8 cellular contexts compared by ENCODE assay signal in genomic region chr19:38263696-38264485, GRCh38. TPM values are rescaled to one million over a fixed set of nuclear protein-coding genes. Genes with fewer than 3 reads are reported as not detected.
DNase-seq lines count a peak whose midpoint lies in the region; ATAC-seq and TF ChIP-seq lines count a peak whose summit lies in the region.

No MANE protein-coding gene starts in this region.

- H2BK120ac ChIP-seq in H9 (ENCODE audit: low read depth, low read length, poor library complexity, severe bottlenecking) = no peak overlapping the region

- peak overlapping the region; percentile 78 to 96 for H3K4me3 Mint-ChIP-seq in H9
- peak overlapping the region; percentile 85 for H3K4me3 Mint-ChIP-seq in neural progenitor cell

- peaks cover 47 to 51% of the 10 kb centered on the region in 2 experiments for H3K4me1 Mint-ChIP-seq in H9
- H3K4me1 Mint-ChIP-seq in neural progenitor cell = peaks cover 29% of the 10 kb centered on the region

- ATAC-seq in GM18907 (IDR thresholded peaks at IDR 0.05; ENCODE audit: unreplicated experiment) = no peak

- H3K9ac ChIP-seq in BLaER1 (peak overlapping the region; percentile 80), H9 (ENCODE audit: extremely low read depth, insufficient read length, low read length) (no peak overlapping the region), fibroblast of lung (ENCODE audit: insufficient read depth, low read length) (no peak overlapping the region), neural progenitor cell (no peak overlapping the region)

- no peak overlapping the region for H2BK5ac ChIP-seq in H9 (ENCODE audit: insufficient read length, low read length)

- H4K20me1 ChIP-seq in BLaER1 (peaks cover 36% of the 10 kb centered on the region), H9 (ENCODE audit: control insufficient read depth, insufficient read depth, insufficient read length) (no peaks in the 10 kb centered on the region), fibroblast of lung (ENCODE audit: control insufficient read depth, extremely low read depth, insufficient read depth, low read length) (no peaks in the 10 kb centered on the region), neural progenitor cell (ENCODE audit: low read depth) (peaks cover 10% of the 10 kb centered on the region)

- H3K23ac ChIP-seq in H9 (ENCODE audit: insufficient read length, low read depth, low read length) = no peak overlapping the region

- WGBS in H9 (ENCODE audit: extremely low coverage, insufficient read length, low lambda C conversion rate) = no CpG with 5 or more reads among the region's 33 CpGs

- peak overlapping the region; percentile 51 for H3K14ac ChIP-seq in H9 (ENCODE audit: insufficient read depth, low read length)

- no peak overlapping the region for H2BK20ac ChIP-seq in H9 (ENCODE audit: low read depth, low read length, poor library complexity, severe bottlenecking)

- peak overlapping the region; percentile 71 for H3K4me3 ChIP-seq in BLaER1
- H3K4me3 ChIP-seq in fibroblast of lung (replicated peaks in 1 of 4; ENCODE audit: control extremely low read depth in 1 of 4, insufficient read depth in 1 of 4, low read depth in 3 of 4, low read length in 4 of 4) = peak overlapping the region in 2 of 4 experiments; percentile 26 to 46
- peak overlapping the region; percentile 66 for H3K4me3 ChIP-seq in neural progenitor cell

- H3K4me1 ChIP-seq in BLaER1 (peaks cover 52% of the 10 kb centered on the region), H9 (ENCODE audit: insufficient read depth, low read length) (peaks cover 12% of the 10 kb centered on the region; the same call in 1 of the 2 replicates), fibroblast of lung (ENCODE audit: control insufficient read depth, extremely low read depth, insufficient read depth, low read length) (peaks cover 8% of the 10 kb centered on the region), neural progenitor cell (peaks cover 25% of the 10 kb centered on the region)

- 0 out of 2 replicates have a peak overlapping the region, but pooled peaks have one; percentile 41 for H2BK15ac ChIP-seq in H9 (ENCODE audit: low read depth, low read length)

- H3K4me2 ChIP-seq in BLaER1 (peak overlapping the region; percentile 95), H9 (ENCODE audit: insufficient read depth, insufficient read length, low read length) (peak overlapping the region; percentile 95), fibroblast of lung (ENCODE audit: extremely low read depth, insufficient read depth, low read length) (peak overlapping the region; percentile 90), neural progenitor cell (peak overlapping the region; percentile 78)

- no peak overlapping the region for H4K91ac ChIP-seq in H9 (ENCODE audit: insufficient read length, low read depth, low read length)

- H2BK12ac ChIP-seq in H9 (ENCODE audit: insufficient read length, low read depth, low read length) = no peak overlapping the region

- H3K27ac ChIP-seq in BLaER1 (peak overlapping the region; percentile 90), H9 (ENCODE audit: insufficient read length, low read depth, low read length) (peak overlapping the region; percentile 15), fibroblast of lung (ENCODE audit: insufficient read depth, low read length) (no peak overlapping the region), neural progenitor cell (no peak overlapping the region), substantia nigra (ENCODE audit: low read depth, low read length, poor library complexity, severe bottlenecking) (peak overlapping the region; percentile 74)

- H3K23me2 ChIP-seq in H9 (ENCODE audit: insufficient read length, low read depth, low read length, poor library complexity, severe bottlenecking) = peaks cover 11% of the 10 kb centered on the region

- DNase-seq in H9 = peak; percentile 97
- peak; percentile 98 for DNase-seq in NCI-H69 (lab: John Stamatoyannopoulos, UW)
- peak; percentile 74 for DNase-seq in activated T-cell treated with anti-CD3 and anti-CD28 coated beads for 4 hours
- peak in 1 of 2 donors; percentile 69 for DNase-seq in fibroblast of lung (ENCODE audit: low read depth in 2 of 2)
- DNase-seq in neural progenitor cell (ENCODE audit: low spot score) = no peak
- peak in 7 of 49 donors; percentile 15 to 84 (median 32) for DNase-seq in substantia nigra (lab: John Stamatoyannopoulos, UW)

- no peak overlapping the region for H3K56ac ChIP-seq in H9 (ENCODE audit: insufficient read length, low read depth, low read length)

- H3K79me2 ChIP-seq in H9 (ENCODE audit: insufficient read depth, low read length) = peaks cover 29% of the 10 kb centered on the region; the same call in 1 of the 2 replicates
- no peaks in the 10 kb centered on the region for H3K79me2 ChIP-seq in fibroblast of lung (ENCODE audit: control insufficient read depth, insufficient read depth, low read length)
- peaks cover 42% of the 10 kb centered on the region for H3K79me2 ChIP-seq in neural progenitor cell (ENCODE audit: low read depth)

- H3K36me3 ChIP-seq in BLaER1 = no peaks in the 10 kb centered on the region
- no peaks in the 10 kb centered on the region for H3K36me3 ChIP-seq in fibroblast of lung (ENCODE audit: control insufficient read depth, insufficient read depth, low read length)
- no peaks in the 10 kb centered on the region for H3K36me3 ChIP-seq in neural progenitor cell

- peaks cover 27% of the 10 kb centered on the region for H3F3A ChIP-seq in neural progenitor cell (ENCODE audit: low read depth)

- H3K9me3 ChIP-seq in BLaER1 = no peaks in the 10 kb centered on the region
- no peaks in the 10 kb centered on the region for H3K9me3 ChIP-seq in H9 (ENCODE audit: control insufficient read depth, low read depth, low read length)
- H3K9me3 ChIP-seq in fibroblast of lung (ENCODE audit: control insufficient read depth, insufficient read depth, low read depth, low read length) = no peaks in the 10 kb centered on the region
- no peaks in the 10 kb centered on the region for H3K9me3 ChIP-seq in neural progenitor cell (ENCODE audit: low read depth)

- no peak overlapping the region for H2AK5ac ChIP-seq in H9 (ENCODE audit: insufficient read length, low read length)

- H3K36me3 Mint-ChIP-seq in H9 (ENCODE audit: insufficient read depth in 1 of 3, low read depth in 3 of 3) = peaks cover 0 to 11% (median 2%) of the 10 kb centered on the region in 3 experiments; a peak in 3 of 7 replicates
- H3K36me3 Mint-ChIP-seq in neural progenitor cell = no peaks in the 10 kb centered on the region

- H3K79me1 ChIP-seq in H9 (ENCODE audit: insufficient read depth, low read depth, low read length, poor library complexity, severe bottlenecking) = peaks cover 6% of the 10 kb centered on the region

- TF ChIP-seq CTCF in H9 (conservative IDR thresholded peaks at IDR 0.05) = no peak
- TF ChIP-seq CTCF in fibroblast of lung (conservative IDR thresholded peaks at IDR 0.05 in 1 of 2, IDR thresholded peaks at IDR 0.05 in 1 of 2; ENCODE audit: low read depth in 1 of 2, low read length in 2 of 2) = no peak
- no peak for TF ChIP-seq CTCF in neural progenitor cell (IDR thresholded peaks at IDR 0.05)

- no peak overlapping the region for H3K4ac ChIP-seq in H9 (ENCODE audit: low read depth, low read length)

- H3T11ph ChIP-seq in H9 (ENCODE audit: low read length) = no peak overlapping the region

- H3K27me3 Mint-ChIP-seq in H9 (ENCODE audit: low read depth) (no peaks in the 10 kb centered on the region), neural progenitor cell (ENCODE audit: insufficient read depth, low read depth) (peaks cover 17% of the 10 kb centered on the region)

- H3K27ac Mint-ChIP-seq in H9 (peak overlapping the region; percentile 61 to 99 (median 98)), neural progenitor cell (no peak overlapping the region)

- no peaks in the 10 kb centered on the region for H3K27me3 ChIP-seq in BLaER1
- H3K27me3 ChIP-seq in H9 (ENCODE audit: insufficient read depth, low read length) = no peaks in the 10 kb centered on the region
- H3K27me3 ChIP-seq in fibroblast of lung (ENCODE audit: control insufficient read depth, insufficient read depth, low read length) = no peaks in the 10 kb centered on the region
- no peaks in the 10 kb centered on the region for H3K27me3 ChIP-seq in neural progenitor cell

- H4K8ac ChIP-seq in H9 (replicated peaks; ENCODE audit: insufficient read length, low read depth, low read length) = no peak overlapping the region

- H4K5ac ChIP-seq in H9 (ENCODE audit: insufficient read length, low read depth, low read length) = no peak overlapping the region

- H3K9me3 Mint-ChIP-seq in H9 (no peaks in the 10 kb centered on the region; a peak in 2 of 5 replicates), neural progenitor cell (no peaks in the 10 kb centered on the region)

- H2AFZ ChIP-seq in H9 (ENCODE audit: low read length) = no peak overlapping the region
- peak overlapping the region; percentile 30 for H2AFZ ChIP-seq in fibroblast of lung (ENCODE audit: low read length)
- H2AFZ ChIP-seq in neural progenitor cell (replicated peaks) = peak overlapping the region; percentile 84

- peak overlapping the region; percentile 31 for H3K18ac ChIP-seq in H9 (ENCODE audit: insufficient read length, low read depth, low read length)

RNA-seq across cellular contexts. Expression of gene SPINT2, which starts 0.5 kb away (rescaled TPM):
- total RNA-seq in H9 (2021) = 283 and 287 TPM in 2 replicates
- total RNA-seq in fibroblast of lung = 4.5 and 8.7 TPM in 2 replicates
- polyA plus RNA-seq in fibroblast of lung = 2.1 and 4.6 TPM in 2 replicates
- polyA plus RNA-seq in fibroblast of lung (2012) = 2.1 and 7.6 TPM in 2 replicates
- 1.6 and 24.3 TPM in 2 replicates for polyA minus RNA-seq in fibroblast of lung (ENCODE audit: low replicate concordance)
- total RNA-seq in neural progenitor cell (ENCODE audit: low replicate concordance) = 71.0 and 177 TPM in 2 replicates

RNA-seq across cellular contexts. Expression of gene PPP1R14A, which starts 7.7 kb away (rescaled TPM):
- total RNA-seq in H9 (2021) (18.3 and 19.6 TPM in 2 replicates), fibroblast of lung (2.1 and 7.1 TPM in 2 replicates), neural progenitor cell (ENCODE audit: low replicate concordance) (2.0 and 4.2 TPM in 2 replicates)
- 2.2 and 146 TPM in 2 replicates for polyA plus RNA-seq in fibroblast of lung
- 7.5 and 373 TPM in 2 replicates for polyA plus RNA-seq in fibroblast of lung (2012)
- 0.52 and 15.9 TPM in 2 replicates for polyA minus RNA-seq in fibroblast of lung (ENCODE audit: low replicate concordance)

RNA-seq across cellular contexts. Expression of gene DPF1, which starts 39.9 kb away (rescaled TPM):
- 12.0 and 13.1 TPM in 2 replicates for total RNA-seq in H9 (2021)
- total RNA-seq in fibroblast of lung = 0.50 and 0.51 TPM in 2 replicates
- 1.6 and 5.2 TPM in 2 replicates for polyA plus RNA-seq in fibroblast of lung
- 1.6 and 5.0 TPM in 2 replicates for polyA plus RNA-seq in fibroblast of lung (2012)
- polyA minus RNA-seq in fibroblast of lung (ENCODE audit: low replicate concordance) = 3.0 and 9.4 TPM in 2 replicates
- 3.4 and 6.5 TPM in 2 replicates for total RNA-seq in neural progenitor cell (ENCODE audit: low replicate concordance)

RNA-seq across cellular contexts. Expression of gene C19orf33, which starts 40.2 kb away (rescaled TPM):
- total RNA-seq in H9 (2021) = 1.2 TPM in 1 of 2 replicates, not detected in the other
- total RNA-seq in fibroblast of lung = not detected in 2 replicates
- not detected in 2 replicates for polyA plus RNA-seq in fibroblast of lung
- 0.37 TPM in 1 of 2 replicates, not detected in the other for polyA plus RNA-seq in fibroblast of lung (2012)
- not detected in 2 replicates for polyA minus RNA-seq in fibroblast of lung (ENCODE audit: low replicate concordance)
- not detected in 2 replicates for total RNA-seq in neural progenitor cell (ENCODE audit: low replicate concordance)

RNA-seq across cellular contexts. Expression of gene YIF1B, which starts 51.9 kb away (rescaled TPM):
- 73.2 and 77.4 TPM in 2 replicates for total RNA-seq in H9 (2021)
- 32.6 and 73.3 TPM in 2 replicates for total RNA-seq in fibroblast of lung
- 67.2 and 96.5 TPM in 2 replicates for polyA plus RNA-seq in fibroblast of lung
- polyA plus RNA-seq in fibroblast of lung (2012) = 96.8 and 126 TPM in 2 replicates
- 133 and 206 TPM in 2 replicates for polyA minus RNA-seq in fibroblast of lung (ENCODE audit: low replicate concordance)
- total RNA-seq in neural progenitor cell (ENCODE audit: low replicate concordance) = 38.1 and 92.9 TPM in 2 replicates

Comparison
In these comparisons a context has a peak if more than half of its experiments do, and no peak if none do; other contexts are left out.
1. H3K27ac ChIP-seq: peak in BLaER1 (single experiment), H9 (single experiment) and substantia nigra (single experiment); none in fibroblast of lung (single experiment) and neural progenitor cell (single experiment).
2. Peak in every context shown above with its lines, with median percentiles within 50 percentile points of each other: H3K4me2 ChIP-seq.